In the genomic region with DNA sequence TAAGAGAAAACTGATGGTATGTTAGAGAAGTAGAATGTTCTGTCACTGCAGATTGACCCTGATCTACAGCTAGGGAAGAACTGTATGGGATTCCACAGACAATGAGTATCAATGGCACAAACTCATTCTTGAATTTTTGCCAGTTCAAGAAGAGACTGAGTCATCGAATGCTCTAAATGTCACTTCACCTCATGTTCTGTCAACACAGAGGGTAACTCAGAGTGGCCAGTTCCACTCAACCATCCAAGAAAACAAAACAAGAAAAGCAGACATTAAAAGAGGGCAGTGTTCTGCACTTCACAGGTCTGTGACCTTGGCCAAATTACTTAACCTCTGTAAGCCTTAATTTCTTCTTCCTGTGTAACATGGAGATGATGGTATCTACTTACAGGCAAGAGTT, we compare ENCODE assay signal across 13 cellular contexts.
DNase-seq lines count a peak whose midpoint lies in the region; ATAC-seq and TF ChIP-seq lines count a peak whose summit lies in the region.
"Had no signal": no experiment of that assay in that cellular context is flagged by ENCODE, and none has a peak within 500 bp of the region (broad histone marks: within the 10 kb centered on the region; RNA-seq: fewer than 3 reads in every experiment).

No MANE protein-coding gene starts in this region.

- TF ChIP-seq CTCF in epithelial cell of esophagus (IDR thresholded peaks at IDR 0.05; ENCODE audit: insufficient read depth, low read depth, low read length, missing control alignments) (no peak), omental fat pad (IDR thresholded peaks at IDR 0.05) (no peak)

- no peaks in the 10 kb centered on the region for H3K9me3 Mint-ChIP-seq in activated T-cell treated with anti-CD3 and anti-CD28 coated beads, Interleukin-2, amount 50 U/mL, for 72 hours
- peaks cover 6% of the 10 kb centered on the region for H3K9me3 Mint-ChIP-seq in stimulated activated naive CD8-positive, alpha-beta T cell treated with anti-CD3 and anti-CD28 coated beads, Interleukin-15, Interleukin-2, amounts not matched to agents 100 ng/mL and 50 ng/mL, for 24 hours

- DNase-seq in activated T-cell treated with anti-CD3 and anti-CD28 coated beads, Interleukin-2, amount 50 U/mL, for 72 hours: no peak
- no peak for DNase-seq in activated T-cell treated with anti-CD3 and anti-CD28 coated beads, Interleukin-2, amount 50 U/mL, for 48 hours
- DNase-seq in NCI-H2029 treated with DMSO at 0.1 percent for 48 hours (lab: John Stamatoyannopoulos, UW) (peak; percentile 27), epithelial cell of esophagus (ENCODE audit: low read depth) (peak; percentile 19), omental fat pad (ENCODE audit: low spot score) (no peak)
- DNase-seq: GDM1, KBM-7, NCI-H2081, trophoblast cell had no signal

- no peak overlapping the region for H3K27ac Mint-ChIP-seq in activated T-cell treated with anti-CD3 and anti-CD28 coated beads, Interleukin-2, amount 50 U/mL, for 72 hours
- H3K27ac Mint-ChIP-seq in stimulated activated naive CD8-positive, alpha-beta T cell treated with anti-CD3 and anti-CD28 coated beads, Interleukin-15, Interleukin-2, amounts not matched to agents 100 ng/mL and 50 ng/mL, for 24 hours: peak overlapping the region; percentile 28

- peak; percentile 70 for ATAC-seq in activated T-cell treated with anti-CD3 and anti-CD28 coated beads, Interleukin-2, amount 50 U/mL, for 72 hours (replicated peaks in 1 of 2)
- no peak for ATAC-seq in omental fat pad (ENCODE audit: low FRiP score)
- ATAC-seq in HG03095 (IDR thresholded peaks at IDR 0.05; ENCODE audit: unreplicated experiment): no peak
- no peak for ATAC-seq in GM19023 (IDR thresholded peaks at IDR 0.05; ENCODE audit: unreplicated experiment)

- H3K36me3 Mint-ChIP-seq in activated T-cell treated with anti-CD3 and anti-CD28 coated beads, Interleukin-2, amount 50 U/mL, for 72 hours (ENCODE audit: insufficient read depth in 2 of 2): no peaks in the 10 kb centered on the region
- H3K36me3 Mint-ChIP-seq in stimulated activated naive CD8-positive, alpha-beta T cell treated with anti-CD3 and anti-CD28 coated beads, Interleukin-15, Interleukin-2, amounts not matched to agents 100 ng/mL and 50 ng/mL, for 24 hours (ENCODE audit: low read depth): no peaks in the 10 kb centered on the region

- no peak overlapping the region for H3K4me3 Mint-ChIP-seq in activated T-cell treated with anti-CD3 and anti-CD28 coated beads, Interleukin-2, amount 50 U/mL, for 72 hours
- no peak overlapping the region for H3K4me3 Mint-ChIP-seq in stimulated activated naive CD8-positive, alpha-beta T cell treated with anti-CD3 and anti-CD28 coated beads, Interleukin-15, Interleukin-2, amounts not matched to agents 100 ng/mL and 50 ng/mL, for 24 hours

- H3K4me1 Mint-ChIP-seq in activated T-cell treated with anti-CD3 and anti-CD28 coated beads, Interleukin-2, amount 50 U/mL, for 72 hours (ENCODE audit: low read depth): peaks cover 30% of the 10 kb centered on the region
- H3K4me1 Mint-ChIP-seq in stimulated activated naive CD8-positive, alpha-beta T cell treated with anti-CD3 and anti-CD28 coated beads, Interleukin-15, Interleukin-2, amounts not matched to agents 100 ng/mL and 50 ng/mL, for 24 hours (ENCODE audit: low read depth): peaks cover 30% of the 10 kb centered on the region

- H3K27me3 Mint-ChIP-seq in activated T-cell treated with anti-CD3 and anti-CD28 coated beads, Interleukin-2, amount 50 U/mL, for 72 hours (ENCODE audit: low read depth): peaks cover 20% of the 10 kb centered on the region
- peaks cover 3% of the 10 kb centered on the region for H3K27me3 Mint-ChIP-seq in stimulated activated naive CD8-positive, alpha-beta T cell treated with anti-CD3 and anti-CD28 coated beads, Interleukin-15, Interleukin-2, amounts not matched to agents 100 ng/mL and 50 ng/mL, for 24 hours

- H3K4me3 ChIP-seq in epithelial cell of esophagus (ENCODE audit: low read length): no peak overlapping the region
- H3K4me3 ChIP-seq: ascending aorta had no signal

Comparison
In these comparisons a context has a peak if more than half of its experiments do, and no peak if none do; other contexts are left out.
1. ATAC-seq: peak in activated T-cell treated with anti-CD3 and anti-CD28 coated beads, Interleukin-2, amount 50 U/mL, for 72 hours (2 of 2); none in omental fat pad (single experiment), HG03095 (single experiment) and GM19023 (single experiment).
2. DNase-seq: peak in NCI-H2029 treated with DMSO at 0.1 percent for 48 hours (single experiment) and epithelial cell of esophagus (single experiment); none in activated T-cell treated with anti-CD3 and anti-CD28 coated beads, Interleukin-2, amount 50 U/mL, for 72 hours (0 of 2), activated T-cell treated with anti-CD3 and anti-CD28 coated beads, Interleukin-2, amount 50 U/mL, for 48 hours (0 of 2) and omental fat pad (single experiment).